ENCODE assay signal across 1 cellular context in the genomic region with DNA sequence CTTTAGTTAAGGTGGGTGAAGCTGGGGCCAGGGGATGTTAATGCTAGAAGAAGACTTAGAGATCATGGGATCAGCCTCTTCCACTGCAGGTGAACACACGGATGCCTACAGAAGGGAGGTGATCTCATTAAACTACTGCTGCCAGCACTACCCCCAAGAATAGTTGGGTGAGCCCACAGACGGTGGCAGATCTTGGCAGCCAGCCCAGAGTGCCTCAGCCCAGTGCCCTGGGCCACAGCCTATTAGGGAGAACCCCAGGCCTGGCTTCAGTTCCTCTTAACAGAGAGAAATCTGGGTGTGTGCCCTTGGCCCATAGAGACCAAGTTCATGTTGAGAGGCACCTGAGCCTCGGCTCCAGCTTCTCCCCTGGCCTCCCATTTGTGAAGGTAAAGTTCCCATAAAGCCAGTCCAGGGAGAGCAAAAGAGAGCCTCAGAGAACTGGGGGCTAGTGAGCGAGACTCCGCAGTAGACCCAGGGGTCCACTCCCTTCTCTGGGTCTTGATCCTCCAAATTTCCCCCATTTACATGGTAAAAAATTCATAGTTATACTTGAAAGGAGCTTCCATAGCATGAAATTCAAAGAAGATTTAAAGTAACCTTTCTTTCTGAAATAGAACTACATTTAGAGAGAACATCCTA.
TF ChIP-seq lines count a peak whose summit lies in the region.

No MANE protein-coding gene starts in this region.

TF ChIP-seq in SK-N-SH treated with all-trans-retinoic acid at 6 μM for 48 hours, 23 proteins besides CTCF, POLR2A, EP300 and RAD21 (continued from another document):
- TF ChIP-seq TCF4 (CRISPR knock-in tag; IDR thresholded peaks at IDR 0.05; ENCODE audit: borderline replicate concordance), result no peak
- TF ChIP-seq ARNTL (CRISPR knock-in tag; IDR thresholded peaks at IDR 0.05; ENCODE audit: borderline replicate concordance, low read depth), result no peak
- no peak for TF ChIP-seq ESRRG (CRISPR knock-in tag; IDR thresholded peaks at IDR 0.05)
- TF ChIP-seq TOX (CRISPR knock-in tag; IDR thresholded peaks at IDR 0.05; ENCODE audit: borderline replicate concordance), result no peak
- TF ChIP-seq, protein P1, sequence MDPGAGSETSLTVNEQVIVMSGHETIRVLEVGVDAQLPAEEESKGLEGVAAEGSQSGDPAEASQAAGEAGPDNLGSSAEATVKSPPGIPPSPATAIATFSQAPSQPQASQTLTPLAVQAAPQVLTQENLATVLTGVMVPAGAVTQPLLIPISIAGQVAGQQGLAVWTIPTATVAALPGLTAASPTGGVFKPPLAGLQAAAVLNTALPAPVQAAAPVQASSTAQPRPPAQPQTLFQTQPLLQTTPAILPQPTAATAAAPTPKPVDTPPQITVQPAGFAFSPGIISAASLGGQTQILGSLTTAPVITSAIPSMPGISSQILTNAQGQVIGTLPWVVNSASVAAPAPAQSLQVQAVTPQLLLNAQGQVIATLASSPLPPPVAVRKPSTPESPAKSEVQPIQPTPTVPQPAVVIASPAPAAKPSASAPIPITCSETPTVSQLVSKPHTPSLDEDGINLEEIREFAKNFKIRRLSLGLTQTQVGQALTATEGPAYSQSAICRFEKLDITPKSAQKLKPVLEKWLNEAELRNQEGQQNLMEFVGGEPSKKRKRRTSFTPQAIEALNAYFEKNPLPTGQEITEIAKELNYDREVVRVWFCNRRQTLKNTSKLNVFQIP (CRISPR knock-in tag; IDR thresholded peaks at IDR 0.05; ENCODE audit: borderline replicate concordance, low read depth), result no peak
TF ChIP-seq in SK-N-SH treated with all-trans-retinoic acid at 6 μM for 48 hours: peak in this region for 0.
